30 cellular contexts compared by ENCODE assay signal in the genomic region with DNA sequence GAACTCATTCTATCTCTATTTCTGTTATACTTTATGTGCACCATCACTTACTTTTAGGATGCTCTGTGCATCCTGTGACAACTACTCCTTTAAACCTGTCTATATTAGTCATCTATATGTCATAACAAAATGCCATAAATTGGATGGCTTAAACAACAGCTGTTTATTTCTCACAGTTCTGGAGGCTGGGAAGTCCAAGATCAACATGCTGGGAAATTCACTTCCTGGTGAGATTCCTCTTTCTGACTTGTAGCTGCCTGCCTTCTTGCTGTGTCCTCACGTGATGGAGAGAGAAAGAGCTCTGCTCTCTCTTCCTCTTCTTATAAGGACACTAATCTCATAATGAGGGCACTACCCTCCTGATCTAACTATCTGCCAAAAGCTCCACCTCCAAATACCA.
"Had no signal": no experiment of that assay in that cellular context is flagged by ENCODE, and none has a peak within 500 bp of the region (broad histone marks: within the 10 kb centered on the region; RNA-seq: fewer than 3 reads in every experiment).

No MANE protein-coding gene starts in this region.

- H3K27me3 ChIP-seq: ascending aorta, body of pancreas, cardiac muscle cell had no signal

- H3K4me1 Mint-ChIP-seq: activated CD4-positive, alpha-beta T cell treated with anti-CD3 and anti-CD28 coated beads, Interleukin-2, amount 10 ng/mL, durations not matched to agents 7 days and 5 days; activated naive CD8-positive, alpha-beta T cell treated with anti-CD3 and anti-CD28 coated beads, Interleukin-2, amount 50 U/mL, for 24 hours had no signal

- ATAC-seq: activated naive CD4-positive, alpha-beta T cell treated with anti-CD3 and anti-CD28 coated beads, Interleukin-2, amount 50 U/mL, for 72 hours; activated naive CD8-positive, alpha-beta T cell treated with anti-CD3 and anti-CD28 coated beads, Interleukin-2, amount 50 U/mL, for 24 hours; activated T-cell treated with anti-CD3 and anti-CD28 coated beads, Interleukin-2, amount 50 U/mL, for 4 hours; body of pancreas; Panc1; Right ventricle myocardium inferior; T-cell had no signal

- H3K36me3 Mint-ChIP-seq: activated CD4-positive, alpha-beta memory T cell treated with anti-CD3 and anti-CD28 coated beads for 36 hours; T-cell had no signal

- H3K27ac Mint-ChIP-seq: activated CD4-positive, alpha-beta memory T cell treated with anti-CD3 and anti-CD28 coated beads for 36 hours; activated CD4-positive, alpha-beta T cell treated with anti-CD3 and anti-CD28 coated beads, Interleukin-2, amount 10 ng/mL, durations not matched to agents 7 days and 5 days; activated naive CD4-positive, alpha-beta T cell treated with anti-CD3 and anti-CD28 coated beads, Interleukin-2, amount 50 U/mL, for 72 hours; activated naive CD8-positive, alpha-beta T cell treated with anti-CD3 and anti-CD28 coated beads, Interleukin-2, amount 50 U/mL, for 24 hours; T-cell had no signal

- H3K27me3 Mint-ChIP-seq: activated CD4-positive, alpha-beta memory T cell treated with anti-CD3 and anti-CD28 coated beads for 36 hours had no signal

- DNase-seq: activated CD4-positive, alpha-beta memory T cell treated with anti-CD3 and anti-CD28 coated beads for 36 hours; activated CD4-positive, alpha-beta T cell treated with anti-CD3 and anti-CD28 coated beads, Interleukin-2, amount 10 ng/mL, durations not matched to agents 7 days and 5 days; activated CD4-positive, CD25-positive, alpha-beta regulatory T cell; activated CD8-positive, alpha-beta memory T cell treated with anti-CD3 and anti-CD28 coated beads for 24 hours; activated effector memory CD4-positive, alpha-beta T cell treated with anti-CD3 and anti-CD28 coated beads, Interleukin-2, amount 50 U/mL, for 16 hours; activated naive CD4-positive, alpha-beta T cell treated with Interleukin-2 at 50 U/mL for 16 hours; activated naive CD8-positive, alpha-beta T cell treated with anti-CD3 and anti-CD28 coated beads, Interleukin-2, amount 50 U/mL, for 24 hours; activated T-cell treated with anti-CD3 and anti-CD28 coated beads, Interleukin-2, amount 50 U/mL, for 4 hours; amniotic stem cell; body of pancreas; Karpas-422; NCI-H1092; NCI-H1417; NCI-H1930; NCI-H2171; NCI-H2227 treated with DMSO at 0.1 percent for 48 hours; NCI-H446 treated with DMSO at 0.1 percent for 48 hours; NCI-H524 treated with DMSO at 0.1 percent for 48 hours; NCI-H748 treated with DMSO at 0.1 percent for 48 hours; RPMI8226; T-cell; T-helper 2 cell; T1000 had no signal

- H3K4me1 ChIP-seq: ascending aorta, body of pancreas had no signal

- H3K9me3 ChIP-seq: ascending aorta, body of pancreas had no signal

- H3K36me3 ChIP-seq: ascending aorta, cardiac muscle cell had no signal

- H3K4me3 ChIP-seq: ascending aorta, body of pancreas, cardiac muscle cell, SK-N-MC had no signal

- H3K4me3 Mint-ChIP-seq: activated CD4-positive, alpha-beta memory T cell treated with anti-CD3 and anti-CD28 coated beads for 36 hours; activated CD4-positive, alpha-beta T cell treated with anti-CD3 and anti-CD28 coated beads, Interleukin-2, amount 10 ng/mL, durations not matched to agents 7 days and 5 days; activated naive CD8-positive, alpha-beta T cell treated with anti-CD3 and anti-CD28 coated beads, Interleukin-2, amount 50 U/mL, for 24 hours; activated T-cell treated with anti-CD3 and anti-CD28 coated beads, Interleukin-2, amount 50 U/mL, for 4 hours; T-cell had no signal

- H3K27ac ChIP-seq: ascending aorta, body of pancreas, cardiac muscle cell, SK-N-MC, VCaP had no signal
